Comparison of ENCODE assay signal across 8 cellular contexts in genomic region chr20:58481541-58482021, GRCh38. TPM values are rescaled to one million over a fixed set of nuclear protein-coding genes. Genes with fewer than 3 reads are reported as not detected.
DNase-seq lines count a peak whose midpoint lies in the region; ATAC-seq and TF ChIP-seq lines count a peak whose summit lies in the region.

No MANE protein-coding gene starts in this region.

- POLR2A ChIA-PET in AG04450 (lab: Yijun Ruan, JAX), result no interaction called here

- H3K9me3 ChIP-seq in AG04450 (ENCODE audit: control insufficient read depth, insufficient read depth, low read length), result peaks cover 31% of the 10 kb centered on the region
- peaks cover 0 to 48% (median 9%) of the 10 kb centered on the region in 4 donors for H3K9me3 ChIP-seq in tibial nerve

- ATAC-seq in HG02798 (IDR thresholded peaks at IDR 0.05; ENCODE audit: poor library complexity, unreplicated experiment), result no peak

- TF ChIP-seq POLR2A in tibial nerve (IDR thresholded peaks at IDR 0.05), result no peak

- H3K27me3 ChIP-seq in AG04450 (ENCODE audit: control insufficient read depth, insufficient read depth, low read length) (no peaks in the 10 kb centered on the region), tibial nerve (no peaks in the 10 kb centered on the region)

- TF ChIP-seq EP300 in tibial nerve (IDR thresholded peaks at IDR 0.05), result no peak

- H3K4me3 ChIP-seq in AG04450 (ENCODE audit: low read depth, low read length) (no peak overlapping the region), tibial nerve (no peak overlapping the region)

- H3K27ac ChIP-seq in AG04450 (ENCODE audit: low read depth, low read length) (no peak overlapping the region), tibial nerve (no peak overlapping the region)

- H3K36me3 Mint-ChIP-seq in endothelial cell (ENCODE audit: low read depth, unreplicated experiment) (peaks cover 12% of the 10 kb centered on the region), nephron progenitor cell (ENCODE audit: low read depth) (peaks cover 36% of the 10 kb centered on the region)

- DNase-seq in AG04450 (ENCODE audit: low read depth, low spot score), result no peak
- DNase-seq in HPDE6-E6E7 (ENCODE audit: extremely low spot score), result peak; percentile 68
- DNase-seq in activated CD4-positive, alpha-beta T cell treated with anti-CD3 and anti-CD28 coated beads for 4 hours, result peak; percentile 39 to 71
- peak; percentile 86 for DNase-seq in endothelial cell (ENCODE audit: low spot score)
- DNase-seq in nephron progenitor cell, result peak; percentile 75
- peak in 1 of 2 donors; percentile 9 for DNase-seq in tibial nerve (ENCODE audit: low spot score in 2 of 2)
- DNase-seq in cerebellar nuclear complex (lab: John Stamatoyannopoulos, UW), result no peak

- WGBS in tibial nerve, 2 donors, result 9 to 12% methylated on average over 15 to 16 of the region's 16 CpGs

- peaks cover 0 to 5% (median 0%) of the 10 kb centered on the region in 4 donors for H3K4me1 ChIP-seq in tibial nerve

- CTCF ChIA-PET in AG04450 (lab: Charles Lee), result interaction anchor here (1.1 to 1.7 kb wide), 3 partner anchors 169 to 348 kb away, joined by 3 to 5 read pairs (median 4); partner anchors contain the start of gene STX16

- TF ChIP-seq CTCF in AG04450 (IDR thresholded peaks at IDR 0.05; ENCODE audit: low read depth, low read length) (peak; percentile 37), endothelial cell (IDR thresholded peaks at IDR 0.05; ENCODE audit: unreplicated experiment) (peak; percentile 78), nephron progenitor cell (IDR thresholded peaks at IDR 0.05) (peak; percentile 61), tibial nerve (IDR thresholded peaks at IDR 0.05) (peak; percentile 21 to 63 (median 28))

- H3K9me3 Mint-ChIP-seq in endothelial cell (ENCODE audit: unreplicated experiment) (peaks cover 8% of the 10 kb centered on the region), nephron progenitor cell (peaks cover 73% of the 10 kb centered on the region)

- H3K36me3 ChIP-seq in tibial nerve, result peaks cover 0 to 8% (median 0%) of the 10 kb centered on the region in 3 donors

- H3K27me3 Mint-ChIP-seq in endothelial cell (ENCODE audit: unreplicated experiment), result peaks cover 2% of the 10 kb centered on the region
- H3K27me3 Mint-ChIP-seq in nephron progenitor cell (ENCODE audit: low read depth, poor library complexity), result peaks cover 20% of the 10 kb centered on the region

- no peak overlapping the region for H3K27ac Mint-ChIP-seq in endothelial cell (ENCODE audit: unreplicated experiment)
- H3K27ac Mint-ChIP-seq in nephron progenitor cell, result no peak overlapping the region

- H3K4me1 Mint-ChIP-seq in endothelial cell (ENCODE audit: unreplicated experiment) (peaks cover 3% of the 10 kb centered on the region), nephron progenitor cell (peaks cover 9% of the 10 kb centered on the region)

- no peak overlapping the region for H3K4me3 Mint-ChIP-seq in endothelial cell (ENCODE audit: unreplicated experiment)
- no peak overlapping the region for H3K4me3 Mint-ChIP-seq in nephron progenitor cell

RNA-seq across cellular contexts. Expression of gene APCDD1L, which starts 33.6 kb away (rescaled TPM):
- 8.6 and 14.5 TPM in 2 replicates for polyA plus RNA-seq in AG04450 (2011; rRNA removed)
- polyA minus RNA-seq in AG04450 (2011; rRNA and poly(A)+ RNA removed), result 8.3 and 10.1 TPM in 2 replicates
- total RNA-seq in endothelial cell (ENCODE audit: unreplicated experiment), result not detected
- total RNA-seq in tibial nerve, result under 1 TPM in 2 of 4 donors, not detected in 2; 0.21 to 0.30 TPM

Comparison
In these comparisons a context has a peak if more than half of its experiments do, and no peak if none do; other contexts are left out.
1. DNase-seq: peak in HPDE6-E6E7 (single experiment), activated CD4-positive, alpha-beta T cell treated with anti-CD3 and anti-CD28 coated beads for 4 hours (2 of 2), endothelial cell (single experiment) and nephron progenitor cell (single experiment); none in AG04450 (single experiment) and cerebellar nuclear complex (0 of 2).
2. CTCF ChIP-seq: peak in every context shown above with its lines; median percentile 78 in endothelial cell; 61 in nephron progenitor cell; 37 in AG04450; 28 in tibial nerve.